ENCODE assay signal across 8 cellular contexts in genomic region chr19:5624741-5625140, GRCh38. TPM values are rescaled to one million over a fixed set of nuclear protein-coding genes. Genes with fewer than 3 reads are reported as not detected.
DNase-seq lines count a peak whose midpoint lies in the region; ATAC-seq, FAIRE-seq and TF ChIP-seq lines count a peak whose summit lies in the region.

No MANE protein-coding gene starts in this region.

- H3K79me2 ChIP-seq in H1 (ENCODE audit: control insufficient read depth in 1 of 2, insufficient read depth in 2 of 2, low read length in 2 of 2) (peaks cover 64 to 93% of the 10 kb centered on the region in 2 experiments), parathyroid adenoma (peaks cover 79% of the 10 kb centered on the region)

- H3K4me1 Mint-ChIP-seq in Calu3 (ENCODE audit: low read depth, unreplicated experiment), result peaks cover 30% of the 10 kb centered on the region

- TF ChIP-seq POLR2A in H1 (IDR thresholded peaks at IDR 0.05; ENCODE audit: control extremely low read depth in 1 of 2, low read depth in 2 of 2, low read length in 2 of 2), result no peak

- H3K14ac ChIP-seq in H1 (ENCODE audit: insufficient read length), result no peak overlapping the region

- BruUV-seq in Calu3 (replicated peaks; lab: Mats Ljungman, UMichigan), result TSS peak; percentile 39

- TF ChIP-seq CTCF in Calu3 (IDR thresholded peaks at IDR 0.05; ENCODE audit: unreplicated experiment) (no peak), H1 (IDR thresholded peaks at IDR 0.05; ENCODE audit: control extremely low read depth in 1 of 3, insufficient read depth in 1 of 3, low read depth in 1 of 3, low read length in 3 of 3) (no peak), parathyroid adenoma (IDR thresholded peaks at IDR 0.05) (no peak), GM10248 (IDR thresholded peaks at IDR 0.05; ENCODE audit: control extremely low read depth, extremely low read depth, low read depth, missing control alignments) (no peak)

- no peak overlapping the region for H3K56ac ChIP-seq in H1 (replicated peaks; ENCODE audit: insufficient read length, low read depth, low read length)

- H3K4ac ChIP-seq in H1 (replicated peaks; ENCODE audit: insufficient read length, low read depth, low read length), result no peak overlapping the region

- peak overlapping the region; percentile 99 for H3K4me3 Mint-ChIP-seq in Calu3 (ENCODE audit: low read depth, unreplicated experiment)

- 78% methylated on average over 7 of the region's 7 CpGs; no CpG with 5 or more reads in 1 of the 2 experiments for WGBS in H1 (ENCODE audit: extremely low coverage in 1 of 2, insufficient coverage in 1 of 2, insufficient read length in 1 of 2, insufficient replicate concordance in 2 of 2, low coverage in 1 of 2, low lambda C conversion rate in 2 of 2, missing lambda C conversion rate in 1 of 2), 2 experiments

- H2AFZ ChIP-seq in H1 (ENCODE audit: low read length), result no peak overlapping the region
- no peak overlapping the region for H2AFZ ChIP-seq in parathyroid adenoma

- H2BK15ac ChIP-seq in H1 (ENCODE audit: low read length), result no peak overlapping the region

- H3K9ac ChIP-seq in NT2/D1 (ENCODE audit: insufficient read length, low read depth) (peak overlapping the region; percentile 93), H1 (replicated peaks in 1 of 4; ENCODE audit: extremely low read depth in 1 of 4, low read depth in 3 of 4, low read length in 3 of 4) (no peak overlapping the region), parathyroid adenoma (no peak overlapping the region)

- no peak for TF ChIP-seq RAD21 in H1 (IDR thresholded peaks at IDR 0.05 in 1 of 2, conservative IDR thresholded peaks at IDR 0.05 in 1 of 2; ENCODE audit: low read depth in 2 of 2, low read length in 2 of 2)

- no peak for FAIRE-seq in H1 (lab: Jason Lieb, UNC)

- H3K9me3 ChIP-seq in NT2/D1 (ENCODE audit: insufficient read depth, low read length) (no peaks in the 10 kb centered on the region), H1 (ENCODE audit: insufficient read depth in 2 of 2, low read depth in 1 of 2, low read length in 1 of 2) (no peaks in the 10 kb centered on the region), parathyroid adenoma (ENCODE audit: control insufficient read depth, low read length) (no peaks in the 10 kb centered on the region)

- POLR2A ChIA-PET in H1 (lab: Charles Lee; ENCODE audit: partially characterized antibody), result interaction anchor here (0.7 to 3.4 kb wide), 14 partner anchors 9 to 69 kb away, joined by 3 to 25 read pairs (median 4); partner anchors contain the start of gene RPL36
- POLR2A ChIA-PET in GM10248 (lab: Yijun Ruan, JAX), result no interaction called here

- H3K4me3 ChIP-seq in NT2/D1 (ENCODE audit: insufficient read length, low read depth), result peak overlapping the region; percentile 91
- peak overlapping the region; percentile 88 to 100 (median 98); a peak in 6 of 8 replicates for H3K4me3 ChIP-seq in H1 (ENCODE audit: extremely low read depth in 1 of 4, insufficient read depth in 2 of 4, low read depth in 3 of 4, low read length in 4 of 4)
- peak overlapping the region; percentile 95 for H3K4me3 ChIP-seq in parathyroid adenoma (ENCODE audit: low read depth, low read length)

- peaks cover 9% of the 10 kb centered on the region for H3K4me1 ChIP-seq in NT2/D1 (ENCODE audit: insufficient read depth, insufficient read length)
- H3K4me1 ChIP-seq in H1 (replicated peaks in 1 of 4; ENCODE audit: control insufficient read depth in 3 of 4, insufficient read depth in 4 of 4, low read length in 3 of 4), result peaks cover 2 to 14% (median 6%) of the 10 kb centered on the region in 4 experiments; a peak in 4 of 7 replicates
- peaks cover 11% of the 10 kb centered on the region for H3K4me1 ChIP-seq in parathyroid adenoma

- no peak overlapping the region for H2AK5ac ChIP-seq in H1 (ENCODE audit: low read depth, low read length)

- H3K27ac ChIP-seq in H1 (ENCODE audit: low read depth, low read length), result no peak overlapping the region
- peak overlapping the region; percentile 94 for H3K27ac ChIP-seq in parathyroid adenoma

- H2BK12ac ChIP-seq in H1 (ENCODE audit: low read depth, low read length), result no peak overlapping the region

- H4K8ac ChIP-seq in H1 (ENCODE audit: extremely low read depth, insufficient read depth, low read length), result no peak overlapping the region

- H2BK5ac ChIP-seq in H1 (ENCODE audit: low read depth, low read length), result no peak overlapping the region

- H2BK120ac ChIP-seq in H1 (replicated peaks; ENCODE audit: low read depth, low read length), result no peak overlapping the region

- CTCF ChIA-PET in Calu3 (lab: Charles Lee) (no interaction called here), H1 (lab: Charles Lee; ENCODE audit: partially characterized antibody) (interaction anchor here (1.0 to 1.4 kb wide), 2 partner anchors 9 to 41 kb away, joined by 3 to 5 read pairs; no protein-coding TSS in a partner anchor), GM10248 (lab: Yijun Ruan, JAX) (interaction anchor here (1.9 kb wide), 1 partner anchor 62 kb away, joined by 6 read pairs; no protein-coding TSS in a partner anchor)

- no peaks in the 10 kb centered on the region for H3K9me3 Mint-ChIP-seq in Calu3 (ENCODE audit: low read depth, unreplicated experiment)

- H3K23ac ChIP-seq in H1 (ENCODE audit: insufficient read length), result no peak overlapping the region

- peaks cover 80% of the 10 kb centered on the region for H3K36me3 ChIP-seq in NT2/D1 (ENCODE audit: insufficient read depth, insufficient read length, low read length)
- H3K36me3 ChIP-seq in H1 (ENCODE audit: control insufficient read depth in 2 of 4, insufficient read depth in 4 of 4, low read length in 3 of 4), result peaks cover 13 to 57% (median 39%) of the 10 kb centered on the region in 4 experiments; a peak in 7 of 8 replicates
- H3K36me3 ChIP-seq in parathyroid adenoma (ENCODE audit: control insufficient read depth, insufficient read depth, low read length), result no peaks in the 10 kb centered on the region

- no peak overlapping the region for H4K91ac ChIP-seq in H1 (replicated peaks; ENCODE audit: insufficient read length, low read length)

- H3K36me3 Mint-ChIP-seq in Calu3 (ENCODE audit: insufficient read depth, unreplicated experiment), result peaks cover 75% of the 10 kb centered on the region

- no peak overlapping the region for H3K27ac Mint-ChIP-seq in Calu3 (ENCODE audit: unreplicated experiment)

- peaks cover 11% of the 10 kb centered on the region for H3K23me2 ChIP-seq in H1 (ENCODE audit: low read depth, low read length)

- H4K20me1 ChIP-seq in H1 (replicated peaks in 1 of 2; ENCODE audit: control insufficient read depth in 1 of 2, insufficient read depth in 2 of 2, low read length in 2 of 2), result peaks cover 21 to 26% of the 10 kb centered on the region in 2 experiments

- H3K4me2 ChIP-seq in H1 (ENCODE audit: insufficient read depth in 1 of 2, low read depth in 2 of 2, low read length in 2 of 2), result peak overlapping the region; percentile 85 to 89
- H3K4me2 ChIP-seq in parathyroid adenoma (ENCODE audit: low read length), result peak overlapping the region; percentile 77

- no peak overlapping the region for H3K18ac ChIP-seq in H1 (ENCODE audit: extremely low read depth, low read length)

- no peak for ATAC-seq in HG03175 (IDR thresholded peaks at IDR 0.05; ENCODE audit: unreplicated experiment)

- H3K27me3 Mint-ChIP-seq in Calu3 (ENCODE audit: unreplicated experiment), result no peaks in the 10 kb centered on the region

- H3K27me3 ChIP-seq in NT2/D1 (ENCODE audit: insufficient read depth, insufficient read length) (no peaks in the 10 kb centered on the region), H1 (replicated peaks in 1 of 4; ENCODE audit: control insufficient read depth in 3 of 4, extremely low read depth in 1 of 4, insufficient read depth in 3 of 4, low read length in 3 of 4) (no peaks in the 10 kb centered on the region), parathyroid adenoma (ENCODE audit: control insufficient read depth, insufficient read depth, low read length) (no peaks in the 10 kb centered on the region)

- no peak for TF ChIP-seq EP300 in H1 (IDR thresholded peaks at IDR 0.05; ENCODE audit: borderline replicate concordance in 1 of 2, low read depth in 2 of 2, low read length in 2 of 2)

- intact Hi-C loops in Calu3 (cut with micrococcal nuclease; ENCODE audit: unreplicated experiment), result no loop called here

- H4K5ac ChIP-seq in H1 (ENCODE audit: insufficient read length, low read depth, low read length), result no peak overlapping the region

- H2BK20ac ChIP-seq in H1 (ENCODE audit: low read length), result no peak overlapping the region

- peaks cover 18% of the 10 kb centered on the region for H3K79me1 ChIP-seq in H1 (ENCODE audit: low read depth, low read length)

- DNase-seq in Calu3 (no peak), NT2/D1 (ENCODE audit: low read depth, low spot score) (no peak), H1 (ENCODE audit: low read depth in 1 of 2, low spot score in 2 of 2) (no peak), GM10248 (ENCODE audit: extremely low spot score) (no peak), mucosa of gallbladder (ENCODE audit: low spot score) (no peak), inferior parietal cortex (ENCODE audit: extremely low spot score) (no peak)

RNA-seq across cellular contexts. Expression of gene SAFB, which starts 1.9 kb away (rescaled TPM):
- total RNA-seq in Calu3 (2022) (87.3 and 88.0 TPM in 2 replicates), mucosa of gallbladder (92.9 TPM)
- 109 and 110 TPM in 2 replicates for total RNA-seq in H1 (2021; fragmentation: NEBNext Ultra II Directional; extraction: Animal tissue kit (Norgen Biotek cat#: 25700))
- polyA plus RNA-seq in H1 (2011; rRNA removed), result 27.0 and 69.5 TPM in 2 replicates
- 78.8 TPM for polyA plus RNA-seq in H1 (2011; cell fraction: cytosol; rRNA removed)
- polyA plus RNA-seq in H1 (2011; cell fraction: nucleus; rRNA removed), result 109 TPM
- 76.7 to 104 TPM (median 87.6 TPM) in 4 replicates for polyA plus RNA-seq in H1 (2012, experiment 1 of 2)
- 22.5 TPM for polyA plus RNA-seq in H1 (2012, experiment 2 of 2)
- polyA plus RNA-seq in H1 (2013, experiment 1 of 2), result 49.9 TPM
- 48.6 TPM for polyA plus RNA-seq in H1 (2013, experiment 2 of 2)
- polyA minus RNA-seq in H1 (2011; rRNA and poly(A)+ RNA removed), result 14.9 and 21.3 TPM in 2 replicates
- 46.4 TPM for polyA minus RNA-seq in H1 (2011; cell fraction: cytosol; rRNA and poly(A)+ RNA removed)
- 44.8 TPM for polyA minus RNA-seq in H1 (2011; cell fraction: nucleus; rRNA and poly(A)+ RNA removed)

RNA-seq across cellular contexts. Expression of gene SAFB2, which starts 2.2 kb away (rescaled TPM):
- total RNA-seq in Calu3 (2022) (71.7 and 72.8 TPM in 2 replicates), mucosa of gallbladder (127 TPM)
- total RNA-seq in H1 (2021; fragmentation: NEBNext Ultra II Directional; extraction: Animal tissue kit (Norgen Biotek cat#: 25700)), result 63.8 and 74.4 TPM in 2 replicates
- polyA plus RNA-seq in H1 (2011; rRNA removed), result 14.8 and 31.1 TPM in 2 replicates
- polyA plus RNA-seq in H1 (2011; cell fraction: cytosol; rRNA removed), result 21.4 TPM
- 72.7 TPM for polyA plus RNA-seq in H1 (2011; cell fraction: nucleus; rRNA removed)
- polyA plus RNA-seq in H1 (2012, experiment 1 of 2), result 40.4 to 68.7 TPM (median 52.6 TPM) in 4 replicates
- 15.1 TPM for polyA plus RNA-seq in H1 (2012, experiment 2 of 2)
- polyA plus RNA-seq in H1 (2013, experiment 1 of 2), result 37.8 TPM
- 31.4 TPM for polyA plus RNA-seq in H1 (2013, experiment 2 of 2)
- polyA minus RNA-seq in H1 (2011; rRNA and poly(A)+ RNA removed), result 13.9 and 21.9 TPM in 2 replicates
- 23.3 TPM for polyA minus RNA-seq in H1 (2011; cell fraction: cytosol; rRNA and poly(A)+ RNA removed)
- polyA minus RNA-seq in H1 (2011; cell fraction: nucleus; rRNA and poly(A)+ RNA removed), result 44.7 TPM

RNA-seq across cellular contexts. Expression of gene MICOS13, which starts 55.6 kb away (rescaled TPM):
- total RNA-seq in Calu3 (2022), result 37.1 and 37.9 TPM in 2 replicates
- 17.3 and 20.4 TPM in 2 replicates for total RNA-seq in H1 (2021; fragmentation: NEBNext Ultra II Directional; extraction: Animal tissue kit (Norgen Biotek cat#: 25700))
- polyA plus RNA-seq in H1 (2011; rRNA removed), result 36.1 and 36.9 TPM in 2 replicates
- polyA plus RNA-seq in H1 (2011; cell fraction: cytosol; rRNA removed), result 26.2 TPM
- 20.9 TPM for polyA plus RNA-seq in H1 (2011; cell fraction: nucleus; rRNA removed)
- polyA plus RNA-seq in H1 (2012, experiment 1 of 2), result 15.4 to 29.5 TPM (median 24.5 TPM) in 4 replicates
- polyA plus RNA-seq in H1 (2012, experiment 2 of 2), result 18.7 TPM
- 17.6 TPM for polyA plus RNA-seq in H1 (2013, experiment 1 of 2)
- polyA plus RNA-seq in H1 (2013, experiment 2 of 2), result 17.0 TPM
- 2.6 and 3.4 TPM in 2 replicates for polyA minus RNA-seq in H1 (2011; rRNA and poly(A)+ RNA removed)
- polyA minus RNA-seq in H1 (2011; cell fraction: cytosol; rRNA and poly(A)+ RNA removed), result 10.9 TPM
- 11.3 TPM for polyA minus RNA-seq in H1 (2011; cell fraction: nucleus; rRNA and poly(A)+ RNA removed)
- total RNA-seq in mucosa of gallbladder, result 62.6 TPM

RNA-seq across cellular contexts. Expression of gene HSD11B1L, which starts 56.1 kb away (rescaled TPM):
- total RNA-seq in Calu3 (2022), result 2.3 and 3.0 TPM in 2 replicates
- 8.2 and 9.5 TPM in 2 replicates for total RNA-seq in H1 (2021; fragmentation: NEBNext Ultra II Directional; extraction: Animal tissue kit (Norgen Biotek cat#: 25700))
- polyA plus RNA-seq in H1 (2011; rRNA removed), result 20.6 and 29.4 TPM in 2 replicates
- polyA plus RNA-seq in H1 (2011; cell fraction: cytosol; rRNA removed), result 22.0 TPM
- polyA plus RNA-seq in H1 (2011; cell fraction: nucleus; rRNA removed), result 22.8 TPM
- 8.0 to 16.5 TPM (median 12.2 TPM) in 4 replicates for polyA plus RNA-seq in H1 (2012, experiment 1 of 2)
- polyA plus RNA-seq in H1 (2012, experiment 2 of 2), result 8.5 TPM
- polyA plus RNA-seq in H1 (2013, experiment 1 of 2), result 10.6 TPM
- polyA plus RNA-seq in H1 (2013, experiment 2 of 2), result 10.7 TPM
- polyA minus RNA-seq in H1 (2011; rRNA and poly(A)+ RNA removed), result 1.6 and 2.3 TPM in 2 replicates
- polyA minus RNA-seq in H1 (2011; cell fraction: cytosol; rRNA and poly(A)+ RNA removed), result 11.4 TPM
- polyA minus RNA-seq in H1 (2011; cell fraction: nucleus; rRNA and poly(A)+ RNA removed), result 4.7 TPM
- 15.7 TPM for total RNA-seq in mucosa of gallbladder

RNA-seq across cellular contexts. Expression of gene TINCR, which starts 57.0 kb away (rescaled TPM):
- total RNA-seq in Calu3 (2022) (0.27 and 0.40 TPM in 2 replicates), mucosa of gallbladder (0.20 TPM)
- total RNA-seq in H1 (2021; fragmentation: NEBNext Ultra II Directional; extraction: Animal tissue kit (Norgen Biotek cat#: 25700)), result 0.48 and 0.52 TPM in 2 replicates
- 1.2 and 1.4 TPM in 2 replicates for polyA plus RNA-seq in H1 (2011; rRNA removed)
- polyA plus RNA-seq in H1 (2011; cell fraction: cytosol; rRNA removed), result 1.1 TPM
- 0.86 TPM for polyA plus RNA-seq in H1 (2011; cell fraction: nucleus; rRNA removed)
- polyA plus RNA-seq in H1 (2012, experiment 1 of 2), result 0.29 to 0.72 TPM (median 0.65 TPM) in 4 replicates
- polyA plus RNA-seq in H1 (2012, experiment 2 of 2), result 0.77 TPM
- polyA plus RNA-seq in H1 (2013, experiment 1 of 2), result 0.30 TPM
- 0.48 TPM for polyA plus RNA-seq in H1 (2013, experiment 2 of 2)
- polyA minus RNA-seq in H1 (2011; rRNA and poly(A)+ RNA removed), result 0.27 and 0.38 TPM in 2 replicates
- polyA minus RNA-seq in H1 (2011; cell fraction: cytosol; rRNA and poly(A)+ RNA removed), result 0.95 TPM
- polyA minus RNA-seq in H1 (2011; cell fraction: nucleus; rRNA and poly(A)+ RNA removed), result not detected
